Comparison of ENCODE assay signal across 8 cellular contexts in genomic region chr15:82539690-82540054, GRCh38. TPM values are rescaled to one million over a fixed set of nuclear protein-coding genes. Genes with fewer than 3 reads are reported as not detected.
DNase-seq lines count a peak whose midpoint lies in the region; ATAC-seq and TF ChIP-seq lines count a peak whose summit lies in the region.

No MANE protein-coding gene starts in this region.

- H3K9ac ChIP-seq in endocrine pancreas (ENCODE audit: control insufficient read depth, insufficient read depth, low read length): peak overlapping the region; percentile 90

- H3K27ac Mint-ChIP-seq in naive thymus-derived CD8-positive, alpha-beta T cell: peak overlapping the region; percentile 94 to 99 (median 96)

- H3K4me3 Mint-ChIP-seq in naive thymus-derived CD8-positive, alpha-beta T cell: peak overlapping the region; percentile 93 to 97 (median 97)

- no peaks in the 10 kb centered on the region for H3K27me3 ChIP-seq in endocrine pancreas (ENCODE audit: control insufficient read depth, insufficient read depth, low read length)

- no peaks in the 10 kb centered on the region for H3K9me3 ChIP-seq in endocrine pancreas (ENCODE audit: control insufficient read depth, low read length)

- DNase-seq in GM12864 (ENCODE audit: low read depth) (no peak), NAMALWA (ENCODE audit: low spot score) (peak; percentile 39), NCI-H2029 treated with DMSO at 0.1 percent for 48 hours (lab: John Stamatoyannopoulos, UW) (no peak), iPS-NIHi7 (ENCODE audit: extremely low spot score) (no peak), amygdala (lab: John Stamatoyannopoulos, UW) (no peak), NCI-H1417 (lab: John Stamatoyannopoulos, UW) (no peak)
- peak in 1 of 10 donors; percentile 10 for DNase-seq in naive thymus-derived CD8-positive, alpha-beta T cell

- no peaks in the 10 kb centered on the region for H3K27me3 Mint-ChIP-seq in naive thymus-derived CD8-positive, alpha-beta T cell

- H3K9me3 Mint-ChIP-seq in naive thymus-derived CD8-positive, alpha-beta T cell: no peaks in the 10 kb centered on the region

- peak overlapping the region; percentile 95 for H3K4me3 ChIP-seq in GM12864 (ENCODE audit: low read depth, low read length)
- peak overlapping the region; percentile 73 for H3K4me3 ChIP-seq in endocrine pancreas (ENCODE audit: control insufficient read depth, insufficient read depth, low read length)

- no peak for TF ChIP-seq CTCF in GM12864 (IDR thresholded peaks at IDR 0.05; ENCODE audit: low read depth, low read length, missing control alignments)

- H3K36me3 ChIP-seq in endocrine pancreas (ENCODE audit: control insufficient read depth, insufficient read depth, low read length): peaks cover 3% of the 10 kb centered on the region

- no peaks in the 10 kb centered on the region for H3K4me1 ChIP-seq in endocrine pancreas (ENCODE audit: control insufficient read depth, insufficient read depth, low read length)

- H3K4me1 Mint-ChIP-seq in naive thymus-derived CD8-positive, alpha-beta T cell: peaks cover 12 to 42% (median 30%) of the 10 kb centered on the region in 4 donors

- POLR2A ChIA-PET in naive thymus-derived CD8-positive, alpha-beta T cell (lab: Charles Lee): interaction anchor here (0.7 to 5.3 kb wide), 16 partner anchors 8 to 529 kb away, joined by 3 to 31 read pairs (median 8); partner anchors contain the start of genes BTBD1, C15orf40, RAMAC and WHAMM

- ATAC-seq in naive thymus-derived CD8-positive, alpha-beta T cell: peak in 1 of 2 donors; percentile 10

- peaks cover 4 to 50% (median 6%) of the 10 kb centered on the region in 3 donors for H3K36me3 Mint-ChIP-seq in naive thymus-derived CD8-positive, alpha-beta T cell

RNA-seq across cellular contexts. Expression of gene RPS17, which starts 0.6 kb away (rescaled TPM):
- 1,000 to 10,000 TPM; 2,010 to 2,058 TPM for total RNA-seq in naive thymus-derived CD8-positive, alpha-beta T cell
- polyA plus RNA-seq in naive thymus-derived CD8-positive, alpha-beta T cell: 1,000 to 10,000 TPM; 1,585 to 2,201 (median 1,988) TPM
